ENCODE assay signal across 31 cellular contexts in genomic region chr1:228286505-228287417, GRCh38.
DNase-seq lines count a peak whose midpoint lies in the region; ATAC-seq and TF ChIP-seq lines count a peak whose summit lies in the region.
"Had no signal": no experiment of that assay in that cellular context is flagged by ENCODE, and none has a peak within 500 bp of the region (broad histone marks: within the 10 kb centered on the region; RNA-seq: fewer than 3 reads in every experiment).

No MANE protein-coding gene starts in this region.

- H3K4me3 Mint-ChIP-seq in endodermal cell = no peak overlapping the region
- H3K4me3 Mint-ChIP-seq: CD4-positive, alpha-beta memory T cell; memory B cell; neural progenitor cell had no signal

- H3K9me3 Mint-ChIP-seq in endodermal cell = no peaks in the 10 kb centered on the region
- H3K9me3 Mint-ChIP-seq: CD4-positive, alpha-beta memory T cell; memory B cell; neural progenitor cell had no signal

- H3K4me3 ChIP-seq in endodermal cell (ENCODE audit: low read length) (no peak overlapping the region), upper lobe of left lung (no peak overlapping the region)
- H3K4me3 ChIP-seq: A549, breast epithelium, colonic mucosa, neural progenitor cell, right lobe of liver, SJCRH30, stomach, thyroid gland had no signal

- no peaks in the 10 kb centered on the region for H3K4me1 Mint-ChIP-seq in endodermal cell
- H3K4me1 Mint-ChIP-seq: memory B cell had no signal

- no peak overlapping the region for H3K9ac ChIP-seq in endodermal cell (ENCODE audit: extremely low read depth, low read length, poor library complexity, severe bottlenecking)
- H3K9ac ChIP-seq: neural progenitor cell had no signal

- 91 to 94% methylated on average over 20 to 28 of the region's 28 CpGs for WGBS in endodermal cell (ENCODE audit: insufficient coverage in 1 of 2, insufficient read length in 1 of 2), 2 experiments
- WGBS in upper lobe of left lung, 2 donors = 92 to 94% methylated on average over 16 to 28 of the region's 28 CpGs

- H3K27ac Mint-ChIP-seq in endodermal cell = no peak overlapping the region
- H3K27ac Mint-ChIP-seq: CD4-positive, alpha-beta memory T cell; memory B cell; neural progenitor cell; progenitor cell of endocrine pancreas had no signal

- peak; percentile 4 for DNase-seq in activated naive CD4-positive, alpha-beta T cell treated with anti-CD3 and anti-CD28 coated beads, Interleukin-2, amount 50 U/mL, for 16 hours
- DNase-seq in activated naive CD4-positive, alpha-beta T cell treated with Interleukin-2 at 50 U/mL for 16 hours = no peak
- DNase-seq in endodermal cell (peak; percentile 30), mesenteric fat pad (ENCODE audit: low spot score) (peak; percentile 81), upper lobe of left lung (peak; percentile 20 to 71), left lobe of liver (ENCODE audit: low spot score) (no peak), erythroblast (lab: John Stamatoyannopoulos, UW) (no peak), KG1 (lab: John Stamatoyannopoulos, UW) (no peak)
- DNase-seq: activated CD4-positive, alpha-beta T cell treated with anti-CD3 and anti-CD28 coated beads for 48 hours; AML-193; CD4-positive, alpha-beta memory T cell; colonic mucosa; effector memory CD4-positive, alpha-beta T cell; IMR-90; MV-4-11; NCI-H1436 treated with DMSO at 0.1 percent for 48 hours; NCI-H345; stimulated activated CD4-positive, alpha-beta T cell treated with anti-CD3 and anti-CD28 coated beads, Interleukin-12 subunit alpha, Interleukin-12 subunit beta, amount 100 ng/mL, for 4 hours; stimulated activated CD4-positive, alpha-beta T cell treated with anti-CD3 and anti-CD28 coated beads, Interleukin-2, amount 100 ng/mL, for 48 hours; stomach; SW 1271; T1000; thyroid gland had no signal

- no peaks in the 10 kb centered on the region for H3K4me1 ChIP-seq in endodermal cell (ENCODE audit: control insufficient read depth, insufficient read depth, low read length)
- no peaks in the 10 kb centered on the region for H3K4me1 ChIP-seq in upper lobe of left lung
- H3K4me1 ChIP-seq: A549, breast epithelium, colonic mucosa, neural progenitor cell, right lobe of liver, stomach, thyroid gland had no signal

- H3K27me3 ChIP-seq in endodermal cell (ENCODE audit: control insufficient read depth, insufficient read depth, low read length, poor library complexity, severe bottlenecking) (no peaks in the 10 kb centered on the region), upper lobe of left lung (no peaks in the 10 kb centered on the region)
- H3K27me3 ChIP-seq: breast epithelium, colonic mucosa, neural progenitor cell, right lobe of liver, SJCRH30, stomach, thyroid gland had no signal

- no peaks in the 10 kb centered on the region for H3K27me3 Mint-ChIP-seq in endodermal cell (ENCODE audit: insufficient read depth)
- H3K27me3 Mint-ChIP-seq: CD4-positive, alpha-beta memory T cell; memory B cell; progenitor cell of endocrine pancreas had no signal

- peaks cover 8% of the 10 kb centered on the region for H3K36me3 ChIP-seq in endodermal cell (ENCODE audit: control insufficient read depth, insufficient read depth, low read length)
- peaks cover 0 to 55% (median 17%) of the 10 kb centered on the region in 4 donors for H3K36me3 ChIP-seq in upper lobe of left lung
- H3K36me3 ChIP-seq: breast epithelium, colonic mucosa, neural progenitor cell, right lobe of liver, thyroid gland had no signal

- TF ChIP-seq POLR2A in upper lobe of left lung (IDR thresholded peaks at IDR 0.05) (no peak), erythroblast (IDR thresholded peaks at IDR 0.05; ENCODE audit: low read length) (no peak)

- H3K27ac ChIP-seq in endodermal cell (ENCODE audit: low read depth, low read length) (no peak overlapping the region), upper lobe of left lung (no peak overlapping the region)
- H3K27ac ChIP-seq: A549, breast epithelium, colonic mucosa, neural progenitor cell, right lobe of liver, SJCRH30, stomach, thyroid gland, VCaP had no signal

- no peak for TF ChIP-seq CTCF in endodermal cell (conservative IDR thresholded peaks at IDR 0.05)
- TF ChIP-seq CTCF in upper lobe of left lung (IDR thresholded peaks at IDR 0.05) = no peak

- H3K36me3 Mint-ChIP-seq in endodermal cell (ENCODE audit: low read depth) = peaks cover 44% of the 10 kb centered on the region

- H3K9me3 ChIP-seq in endodermal cell (ENCODE audit: control insufficient read depth, low read length) (no peaks in the 10 kb centered on the region), upper lobe of left lung (no peaks in the 10 kb centered on the region)
- H3K9me3 ChIP-seq: A549, breast epithelium, colonic mucosa, right lobe of liver, SJCRH30, stomach, thyroid gland had no signal

- TF ChIP-seq EP300 in upper lobe of left lung (IDR thresholded peaks at IDR 0.05) = no peak

- ATAC-seq in upper lobe of left lung (ENCODE audit: low FRiP score in 2 of 2) (no peak), left lobe of liver (no peak)
- ATAC-seq: A549, right lobe of liver had no signal

Comparison
In these comparisons a context has a peak if more than half of its experiments do, and no peak if none do; other contexts are left out.
1. DNase-seq: peak in activated naive CD4-positive, alpha-beta T cell treated with anti-CD3 and anti-CD28 coated beads, Interleukin-2, amount 50 U/mL, for 16 hours (single experiment), endodermal cell (single experiment), mesenteric fat pad (single experiment) and upper lobe of left lung (2 of 2); none in activated naive CD4-positive, alpha-beta T cell treated with Interleukin-2 at 50 U/mL for 16 hours (single experiment), left lobe of liver (single experiment), erythroblast (0 of 2) and KG1 (single experiment).